ENCODE assay signal across 8 cellular contexts in the genomic region with DNA sequence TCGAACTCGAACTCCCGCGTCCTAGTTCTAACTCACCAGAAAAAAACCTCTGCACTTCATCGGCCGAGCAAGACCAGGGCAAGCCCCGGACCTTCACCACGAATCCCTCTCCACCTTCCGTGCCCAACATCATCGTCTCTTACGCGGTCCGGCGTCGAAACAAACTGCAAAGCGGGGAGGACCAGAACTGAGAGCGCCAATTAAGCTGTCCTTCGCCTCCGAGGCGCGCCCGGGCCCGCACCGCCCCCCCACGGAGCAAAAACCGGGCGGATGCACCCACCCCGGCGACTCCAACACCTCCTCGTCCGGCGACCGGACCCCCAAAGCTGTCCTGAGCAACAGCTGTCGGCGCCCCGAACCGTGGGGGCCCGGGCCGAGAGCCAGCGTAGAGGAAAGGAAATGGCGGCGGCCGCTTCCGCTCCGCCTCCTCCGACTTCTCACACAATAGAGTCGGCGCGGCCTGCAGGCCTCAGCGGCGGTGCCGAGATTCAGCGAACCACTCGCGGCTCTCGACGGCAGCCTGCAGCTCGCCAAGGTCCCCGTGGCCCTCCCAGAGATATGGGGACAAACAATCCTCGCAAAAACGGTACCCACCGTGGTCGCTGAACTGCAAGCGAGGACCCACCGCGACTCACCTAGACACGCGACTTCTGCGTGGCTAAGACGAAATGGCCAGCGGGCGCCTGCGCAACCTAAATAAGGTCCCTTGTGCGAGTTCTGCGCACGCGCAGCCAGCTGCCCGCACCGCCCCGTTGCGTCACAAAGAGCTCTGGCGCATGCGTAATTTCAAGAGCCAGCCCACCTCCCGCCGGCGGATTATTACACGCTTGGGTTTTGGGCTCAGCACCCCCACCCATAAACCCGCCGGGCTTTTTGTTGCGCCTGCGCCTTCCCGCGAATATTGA. TPM values are rescaled to one million over a fixed set of nuclear protein-coding genes. Genes with fewer than 3 reads are reported as not detected.
DNase-seq lines count a peak whose midpoint lies in the region; ATAC-seq and TF ChIP-seq lines count a peak whose summit lies in the region.

Gene HNRNPH1, minus strand, starts transcription at position 671 of the 905 bp plus-strand sequence. Its CDS starts 538 bp downstream, at position 133.

- POLR2A ChIA-PET in activated CD4-positive, alpha-beta T cell treated with anti-CD3 and anti-CD28 coated beads for 36 hours (lab: Charles Lee), result interaction anchor here (0.6 to 4.5 kb wide), 25 partner anchors 10 to 1470 kb away, joined by 3 to 59 read pairs (median 4); partner anchors contain the start of genes CANX, NHP2 and RUFY1

- no peaks in the 10 kb centered on the region for H3K27me3 Mint-ChIP-seq in activated CD4-positive, alpha-beta T cell treated with anti-CD3 and anti-CD28 coated beads for 36 hours

- TF ChIP-seq CTCF in choroid plexus epithelial cell (conservative IDR thresholded peaks at IDR 0.05; ENCODE audit: low read depth, low read length), result no peak

- no peaks in the 10 kb centered on the region for H3K9me3 Mint-ChIP-seq in activated CD4-positive, alpha-beta T cell treated with anti-CD3 and anti-CD28 coated beads for 36 hours (ENCODE audit: low read depth)

- H3K4me3 ChIP-seq in choroid plexus epithelial cell (ENCODE audit: low read depth, low read length), result peak within 1 kb of the TSS; percentile 100

- peaks cover 50% of the 10 kb centered on the region for H3K36me3 Mint-ChIP-seq in activated CD4-positive, alpha-beta T cell treated with anti-CD3 and anti-CD28 coated beads for 36 hours (ENCODE audit: low read depth)

- peak; percentile 65 for ATAC-seq in HG03442 (IDR thresholded peaks at IDR 0.05; ENCODE audit: unreplicated experiment)
- peak; percentile 79 for ATAC-seq in activated CD4-positive, alpha-beta T cell treated with anti-CD3 and anti-CD28 coated beads for 36 hours

- intact Hi-C loops in activated CD4-positive, alpha-beta T cell treated with anti-CD3 and anti-CD28 coated beads for 36 hours (cut with DNase I, micrococcal nuclease), result loop anchor here (1.0 to 10.0 kb wide), 18 partner anchors 55 to 1622 kb away; partner anchors contain the start of genes CANX (in 2 of the 2), MAML1 (in 2 of the 2), CLK4 (in 1 of the 2) and MAPK9 (in 1 of the 2)

- peak within 1 kb of the TSS; percentile 94 for H3K4me3 Mint-ChIP-seq in activated CD4-positive, alpha-beta T cell treated with anti-CD3 and anti-CD28 coated beads for 36 hours

- CTCF ChIA-PET in activated CD4-positive, alpha-beta T cell treated with anti-CD3 and anti-CD28 coated beads for 36 hours (lab: Charles Lee), result interaction anchor here (0.6 to 1.5 kb wide), 11 partner anchors 9 to 998 kb away, joined by 3 to 5 read pairs (median 3); no protein-coding TSS in a partner anchor

- peaks cover 37% of the 10 kb centered on the region for H3K4me1 Mint-ChIP-seq in activated CD4-positive, alpha-beta T cell treated with anti-CD3 and anti-CD28 coated beads for 36 hours

- peak within 1 kb of the TSS; percentile 100 for H3K27ac Mint-ChIP-seq in activated CD4-positive, alpha-beta T cell treated with anti-CD3 and anti-CD28 coated beads for 36 hours

- peak; percentile 98 for DNase-seq in Ammon's horn (ENCODE audit: low spot score)
- peak; percentile 98 for DNase-seq in GM19238 (ENCODE audit: insufficient read length, low spot score)
- DNase-seq in NCI-H524 (lab: John Stamatoyannopoulos, UW), result peak; percentile 97 to 99
- peak; percentile 99 for DNase-seq in activated CD4-positive, alpha-beta T cell treated with anti-CD3 and anti-CD28 coated beads for 36 hours
- DNase-seq in choroid plexus epithelial cell (ENCODE audit: low read depth), result peak; percentile 99
- DNase-seq in kidney tubule cell (ENCODE audit: low spot score), result peak; percentile 99
- peak; percentile 94 to 97 (median 96) for DNase-seq in stimulated activated CD4-positive, alpha-beta T cell treated with anti-CD3 and anti-CD28 coated beads, Interleukin-1b, Interleukin-23, amount 100 ng/mL, for 24 hours (ENCODE audit: low read depth in 4 of 4, low spot score in 1 of 4)

RNA-seq across cellular contexts. Expression of gene HNRNPH1, which starts in this region (rescaled TPM):
- 100 to 1,000 TPM; 634 to 659 TPM for total RNA-seq in activated CD4-positive, alpha-beta T cell treated with anti-CD3 and anti-CD28 coated beads for 36 hours

Comparison
In these comparisons a context has a peak if more than half of its experiments do, and no peak if none do; other contexts are left out.
1. Peak in every context shown above with its lines: DNase-seq, ATAC-seq and H3K4me3 ChIP-seq.